In the genomic region with DNA sequence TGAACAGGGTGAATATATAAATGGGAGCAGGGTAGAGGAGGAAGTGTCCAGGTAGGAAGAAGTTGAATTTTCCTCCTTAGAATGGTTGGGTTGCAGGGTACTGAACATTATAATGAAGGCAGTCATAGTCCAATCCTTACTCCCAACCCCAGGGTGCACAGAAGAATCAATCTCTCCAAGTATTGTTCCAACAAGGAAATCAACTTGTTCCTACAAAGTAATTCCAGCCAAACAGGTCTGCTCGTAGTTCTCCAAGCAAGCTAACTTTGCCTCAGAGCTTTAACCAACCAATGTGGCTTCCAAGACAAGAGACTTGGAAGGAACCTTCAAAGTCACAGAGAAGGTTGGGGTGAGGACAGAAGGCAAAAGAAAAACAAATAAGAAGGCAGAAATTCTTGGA, we compare ENCODE assay signal across 17 cellular contexts.
DNase-seq lines count a peak whose midpoint lies in the region; ATAC-seq and TF ChIP-seq lines count a peak whose summit lies in the region.
"Had no signal": no experiment of that assay in that cellular context is flagged by ENCODE, and none has a peak within 500 bp of the region (broad histone marks: within the 10 kb centered on the region; RNA-seq: fewer than 3 reads in every experiment).

No MANE protein-coding gene starts in this region.

- DNase-seq in epithelial cell of esophagus (ENCODE audit: low read depth), result peak; percentile 2
- no peak for DNase-seq in mucosa of descending colon
- DNase-seq in prostate gland (ENCODE audit: low spot score), result no peak
- no peak for DNase-seq in cardiac septum (ENCODE audit: low spot score)
- no peak for DNase-seq in CD14-positive monocyte (ENCODE audit: low spot score)
- DNase-seq: C1 segment of cervical spinal cord; Calu3; CD4-positive, alpha-beta T cell; CD8-positive, alpha-beta memory T cell; COR-L47; DMS53; DMS79 treated with DMSO at 0.1 percent for 48 hours; GF-D8; H9 had no signal

- H3K36me3 ChIP-seq in mucosa of descending colon (ENCODE audit: low read depth) (no peaks in the 10 kb centered on the region), prostate gland (no peaks in the 10 kb centered on the region)

- TF ChIP-seq POLR2A in prostate gland (IDR thresholded peaks at IDR 0.05), result no peak

- H3K27ac Mint-ChIP-seq in CD14-positive monocyte, result no peak overlapping the region
- H3K27ac Mint-ChIP-seq: CD4-positive, alpha-beta T cell; CD8-positive, alpha-beta memory T cell; GM23338; H9 had no signal

- TF ChIP-seq CTCF in epithelial cell of esophagus (IDR thresholded peaks at IDR 0.05; ENCODE audit: insufficient read depth, low read depth, low read length, missing control alignments), result no peak
- TF ChIP-seq CTCF in mucosa of descending colon (IDR thresholded peaks at IDR 0.05), result no peak
- TF ChIP-seq CTCF in prostate gland (IDR thresholded peaks at IDR 0.05), result no peak
- TF ChIP-seq CTCF in CD14-positive monocyte (IDR thresholded peaks at IDR 0.05), result no peak

- H3K27ac ChIP-seq in prostate gland, result peak overlapping the region; percentile 33 to 56

- no peaks in the 10 kb centered on the region for H3K9me3 ChIP-seq in mucosa of descending colon
- no peaks in the 10 kb centered on the region for H3K9me3 ChIP-seq in prostate gland

- no peaks in the 10 kb centered on the region for H3K27me3 ChIP-seq in prostate gland (replicated peaks; ENCODE audit: insufficient read depth)

- no peaks in the 10 kb centered on the region for H3K4me1 Mint-ChIP-seq in CD14-positive monocyte
- H3K4me1 Mint-ChIP-seq: CD8-positive, alpha-beta memory T cell had no signal

- intact Hi-C loops in mucosa of descending colon (cut with DNase I, micrococcal nuclease) (no loop called here), prostate gland (cut with DNase I) (loop anchor here (5.0 to 10.0 kb wide), 2 partner anchors 583 to 756 kb away; no protein-coding TSS in a partner anchor), cardiac septum (cut with DNase I) (loop anchor here (5.0 kb wide), 2 partner anchors 88 to 298 kb away; no protein-coding TSS in a partner anchor), CD14-positive monocyte (cut with micrococcal nuclease) (loop anchor here (5.0 to 10.0 kb wide), 2 partner anchors 1086 to 1088 kb away; no protein-coding TSS in a partner anchor)

- H3K4me1 ChIP-seq in mucosa of descending colon (ENCODE audit: low read depth) (no peaks in the 10 kb centered on the region), prostate gland (replicated peaks) (peaks cover 4% of the 10 kb centered on the region)

- 21% methylated on average over 1 of the region's 1 CpG for WGBS in prostate gland

- no peaks in the 10 kb centered on the region for H3K36me3 Mint-ChIP-seq in CD14-positive monocyte
- H3K36me3 Mint-ChIP-seq: CD8-positive, alpha-beta memory T cell had no signal

- peaks cover 5 to 15% (median 13%) of the 10 kb centered on the region in 3 donors for H3K27me3 Mint-ChIP-seq in CD14-positive monocyte (ENCODE audit: low read depth in 3 of 3)

- H3K4me3 ChIP-seq in epithelial cell of esophagus (ENCODE audit: low read length) (no peak overlapping the region), mucosa of descending colon (no peak overlapping the region), prostate gland (no peak overlapping the region)
- H3K4me3 ChIP-seq: GM23338 had no signal

- ATAC-seq in mucosa of descending colon (peak; percentile 55), HG03571 (IDR thresholded peaks at IDR 0.05; ENCODE audit: unreplicated experiment) (no peak)
- ATAC-seq: GM23338, HCT116 had no signal

- H3K9me3 Mint-ChIP-seq in CD14-positive monocyte, result no peaks in the 10 kb centered on the region
- H3K9me3 Mint-ChIP-seq: CD4-positive, alpha-beta T cell; GM23338; H9 had no signal

- no peak overlapping the region for H3K4me3 Mint-ChIP-seq in CD14-positive monocyte
- H3K4me3 Mint-ChIP-seq: CD4-positive, alpha-beta T cell; CD8-positive, alpha-beta memory T cell; GM23338; H9 had no signal

Comparison
In these comparisons a context has a peak if more than half of its experiments do, and no peak if none do; other contexts are left out.
1. intact Hi-C loops: an anchor here in prostate gland (5.0 to 10.0 kb wide), cardiac septum (5.0 kb wide) and CD14-positive monocyte (5.0 to 10.0 kb wide); none called in mucosa of descending colon.